Comparison of ENCODE assay signal across 18 cellular contexts in genomic region chr12:3827301-3828000, GRCh38. TPM values are rescaled to one million over a fixed set of nuclear protein-coding genes. Genes with fewer than 3 reads are reported as not detected.
DNase-seq lines count a peak whose midpoint lies in the region; ATAC-seq and TF ChIP-seq lines count a peak whose summit lies in the region.
"Had no signal": no experiment of that assay in that cellular context is flagged by ENCODE, and none has a peak within 500 bp of the region (broad histone marks: within the 10 kb centered on the region; RNA-seq: fewer than 3 reads in every experiment).

No MANE protein-coding gene starts in this region.

- H3K27ac ChIP-seq in colonic mucosa (no peak overlapping the region), spleen (no peak overlapping the region)
- H3K27ac ChIP-seq: HL-60, Peyer's patch had no signal

- H3K36me3 Mint-ChIP-seq in nephron progenitor cell (ENCODE audit: low read depth) = peaks cover 54% of the 10 kb centered on the region

- DNase-seq in GM10266 (ENCODE audit: extremely low spot score) (peak; percentile 24), nephron progenitor cell (no peak), colonic mucosa (no peak), NCI-H146 treated with DMSO at 0.1 percent for 48 hours (lab: John Stamatoyannopoulos, UW; ENCODE audit: unreplicated experiment) (no peak), spleen (no peak)
- DNase-seq: C1 segment of cervical spinal cord, GF-D8, NCI-H187 treated with DMSO at 0.1 percent for 48 hours, NCI-H2171, NCI-H774, Peyer's patch, Right ventricle myocardium superior, SK-N-SH, T-cell had no signal

- H3K27me3 ChIP-seq in colonic mucosa = no peaks in the 10 kb centered on the region
- H3K27me3 ChIP-seq in spleen (replicated peaks in 1 of 7) = no peaks in the 10 kb centered on the region
- H3K27me3 ChIP-seq: Peyer's patch had no signal

- no peaks in the 10 kb centered on the region for H3K36me3 ChIP-seq in colonic mucosa
- peaks cover 0 to 72% (median 25%) of the 10 kb centered on the region in 6 donors for H3K36me3 ChIP-seq in spleen

- H3K4me3 ChIP-seq in colonic mucosa (no peak overlapping the region), spleen (no peak overlapping the region)
- H3K4me3 ChIP-seq: Peyer's patch had no signal

- intact Hi-C loops in colonic mucosa (cut with DNase I) (no loop called here), spleen (cut with DNase I; ENCODE audit: low total_unique reads) (no loop called here)

- peak; percentile 49 for ATAC-seq in HG03432 (IDR thresholded peaks at IDR 0.05; ENCODE audit: unreplicated experiment)
- ATAC-seq: T-cell had no signal

- no peaks in the 10 kb centered on the region for H3K9me3 Mint-ChIP-seq in nephron progenitor cell
- H3K9me3 Mint-ChIP-seq: IgD-negative memory B cell, T-cell had no signal

- H3K4me3 Mint-ChIP-seq in nephron progenitor cell = no peak overlapping the region
- H3K4me3 Mint-ChIP-seq: IgD-negative memory B cell, T-cell had no signal

- H3K27ac Mint-ChIP-seq in nephron progenitor cell = peak overlapping the region; percentile 74
- H3K27ac Mint-ChIP-seq: IgD-negative memory B cell, T-cell had no signal

- H3K27me3 Mint-ChIP-seq in nephron progenitor cell (ENCODE audit: low read depth, poor library complexity) = no peaks in the 10 kb centered on the region
- H3K27me3 Mint-ChIP-seq: IgD-negative memory B cell, T-cell had no signal

- no peaks in the 10 kb centered on the region for H3K4me1 ChIP-seq in colonic mucosa
- peaks cover 0 to 14% (median 1%) of the 10 kb centered on the region in 6 donors for H3K4me1 ChIP-seq in spleen
- H3K4me1 ChIP-seq: Peyer's patch had no signal

- no peak overlapping the region for H3K9ac ChIP-seq in colonic mucosa (ENCODE audit: low read depth in 2 of 2, low read length in 2 of 2)
- H3K9ac ChIP-seq: SK-N-SH had no signal

- TF ChIP-seq CTCF in GM10266 (IDR thresholded peaks at IDR 0.05; ENCODE audit: control insufficient read depth, insufficient read depth, low read depth, missing control alignments) = no peak
- TF ChIP-seq CTCF in nephron progenitor cell (IDR thresholded peaks at IDR 0.05) = no peak
- no peak for TF ChIP-seq CTCF in colonic mucosa (IDR thresholded peaks at IDR 0.05)
- no peak for TF ChIP-seq CTCF in spleen (IDR thresholded peaks at IDR 0.05 in 8 of 11, conservative IDR thresholded peaks at IDR 0.05 in 3 of 11)

- no peaks in the 10 kb centered on the region for H3K4me1 Mint-ChIP-seq in nephron progenitor cell

- TF ChIP-seq POLR2A in GM19099 (IDR thresholded peaks at IDR 0.05; ENCODE audit: extremely low read depth, insufficient read length, low read depth) (peak; percentile 16), spleen (IDR thresholded peaks at IDR 0.05) (no peak)

- 69 to 83% (median 83%) methylated on average over 3 of the region's 3 CpGs for WGBS in spleen, 5 donors

- H3K9me3 ChIP-seq in colonic mucosa = no peaks in the 10 kb centered on the region
- H3K9me3 ChIP-seq in spleen = no peaks in the 10 kb centered on the region
- H3K9me3 ChIP-seq: Peyer's patch, SK-N-SH had no signal

RNA-seq across cellular contexts. Expression of gene PARP11, which starts 45.7 kb away (rescaled TPM):
- total RNA-seq in colonic mucosa = 1 to 10 TPM; 5.5 to 5.8 TPM
- total RNA-seq in spleen = 10 to 100 TPM; 12.7 to 25.2 (median 22.4) TPM
- polyA plus RNA-seq in spleen = 1 to 10 TPM; 3.7 to 4.9 (median 4.5) TPM
